In the genomic region with DNA sequence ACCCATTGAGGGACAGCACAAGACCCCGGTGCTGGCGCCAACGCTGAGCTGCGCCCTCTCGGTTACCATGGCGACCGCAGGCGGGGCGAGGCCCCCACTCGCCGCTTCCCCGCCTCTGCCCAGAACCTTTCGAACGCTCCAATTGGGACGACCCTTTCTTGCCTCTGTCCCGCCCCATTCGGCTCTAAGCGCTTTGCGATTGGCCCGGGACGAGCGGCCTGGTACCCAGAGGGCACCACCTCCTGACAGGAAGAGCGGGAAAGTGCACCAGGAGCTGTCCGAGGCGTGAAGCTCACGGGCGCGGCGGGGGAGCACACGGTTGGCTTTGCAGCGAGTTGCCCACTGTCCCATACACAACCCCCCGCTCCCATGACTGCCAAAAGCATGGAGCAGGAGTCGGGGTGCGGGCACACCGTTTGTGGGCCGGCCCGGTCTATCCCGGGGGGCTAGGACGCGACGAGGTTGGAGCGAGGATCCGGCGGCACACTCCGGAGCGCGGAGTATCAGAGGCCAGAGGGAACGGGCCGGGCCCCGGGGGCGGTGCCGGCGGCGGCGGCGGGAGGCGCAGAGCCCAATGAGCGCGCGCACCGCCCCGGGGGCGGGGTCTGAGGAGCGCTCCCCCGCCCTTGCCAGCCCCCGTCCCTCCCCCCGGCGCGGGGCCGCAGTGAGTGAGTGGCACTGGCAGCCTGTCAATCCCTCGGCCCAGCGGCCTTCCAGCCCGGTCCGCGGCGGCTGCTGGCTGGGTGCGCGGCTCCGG, we compare ENCODE assay signal across 1 cellular context.
TF ChIP-seq lines count a peak whose summit lies in the region.

No MANE protein-coding gene starts in this region.

TF ChIP-seq in HepG2, 621 proteins besides CTCF, POLR2A, EP300 and RAD21 (continued from another document and continues in another):
- TF ChIP-seq, protein P1, sequence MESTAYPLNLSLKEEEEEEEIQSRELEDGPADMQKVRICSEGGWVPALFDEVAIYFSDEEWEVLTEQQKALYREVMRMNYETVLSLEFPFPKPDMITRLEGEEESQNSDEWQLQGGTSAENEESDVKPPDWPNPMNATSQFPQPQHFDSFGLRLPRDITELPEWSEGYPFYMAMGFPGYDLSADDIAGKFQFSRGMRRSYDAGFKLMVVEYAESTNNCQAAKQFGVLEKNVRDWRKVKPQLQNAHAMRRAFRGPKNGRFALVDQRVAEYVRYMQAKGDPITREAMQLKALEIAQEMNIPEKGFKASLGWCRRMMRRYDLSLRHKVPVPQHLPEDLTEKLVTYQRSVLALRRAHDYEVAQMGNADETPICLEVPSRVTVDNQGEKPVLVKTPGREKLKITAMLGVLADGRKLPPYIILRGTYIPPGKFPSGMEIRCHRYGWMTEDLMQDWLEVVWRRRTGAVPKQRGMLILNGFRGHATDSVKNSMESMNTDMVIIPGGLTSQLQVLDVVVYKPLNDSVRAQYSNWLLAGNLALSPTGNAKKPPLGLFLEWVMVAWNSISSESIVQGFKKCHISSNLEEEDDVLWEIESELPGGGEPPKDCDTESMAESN (CRISPR knock-in tag; conservative IDR thresholded peaks at IDR 0.05) = peak; percentile 97
- peak; percentile 96 for TF ChIP-seq IRX3 (CRISPR knock-in tag; IDR thresholded peaks at IDR 0.05; ENCODE audit: borderline replicate concordance, low read depth)
- TF ChIP-seq ZNF7 (CRISPR knock-in tag; IDR thresholded peaks at IDR 0.05) = no peak
- no peak for TF ChIP-seq PTBP1 (IDR thresholded peaks at IDR 0.05; ENCODE audit: low read depth, low read length, poor library complexity, severe bottlenecking)
- peak; percentile 99 for TF ChIP-seq KLF13 (CRISPR knock-in tag; IDR thresholded peaks at IDR 0.05)
- TF ChIP-seq, protein P2, sequence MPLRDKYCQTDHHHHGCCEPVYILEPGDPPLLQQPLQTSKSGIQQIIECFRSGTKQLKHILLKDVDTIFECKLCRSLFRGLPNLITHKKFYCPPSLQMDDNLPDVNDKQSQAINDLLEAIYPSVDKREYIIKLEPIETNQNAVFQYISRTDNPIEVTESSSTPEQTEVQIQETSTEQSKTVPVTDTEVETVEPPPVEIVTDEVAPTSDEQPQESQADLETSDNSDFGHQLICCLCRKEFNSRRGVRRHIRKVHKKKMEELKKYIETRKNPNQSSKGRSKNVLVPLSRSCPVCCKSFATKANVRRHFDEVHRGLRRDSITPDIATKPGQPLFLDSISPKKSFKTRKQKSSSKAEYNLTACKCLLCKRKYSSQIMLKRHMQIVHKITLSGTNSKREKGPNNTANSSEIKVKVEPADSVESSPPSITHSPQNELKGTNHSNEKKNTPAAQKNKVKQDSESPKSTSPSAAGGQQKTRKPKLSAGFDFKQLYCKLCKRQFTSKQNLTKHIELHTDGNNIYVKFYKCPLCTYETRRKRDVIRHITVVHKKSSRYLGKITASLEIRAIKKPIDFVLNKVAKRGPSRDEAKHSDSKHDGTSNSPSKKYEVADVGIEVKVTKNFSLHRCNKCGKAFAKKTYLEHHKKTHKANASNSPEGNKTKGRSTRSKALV (CRISPR knock-in tag; IDR thresholded peaks at IDR 0.05) = peak; percentile 77; the same call in 1 of the 2 replicates
- TF ChIP-seq ZNF546 (CRISPR knock-in tag; conservative IDR thresholded peaks at IDR 0.05) = peak; percentile 98
- TF ChIP-seq, protein P3, sequence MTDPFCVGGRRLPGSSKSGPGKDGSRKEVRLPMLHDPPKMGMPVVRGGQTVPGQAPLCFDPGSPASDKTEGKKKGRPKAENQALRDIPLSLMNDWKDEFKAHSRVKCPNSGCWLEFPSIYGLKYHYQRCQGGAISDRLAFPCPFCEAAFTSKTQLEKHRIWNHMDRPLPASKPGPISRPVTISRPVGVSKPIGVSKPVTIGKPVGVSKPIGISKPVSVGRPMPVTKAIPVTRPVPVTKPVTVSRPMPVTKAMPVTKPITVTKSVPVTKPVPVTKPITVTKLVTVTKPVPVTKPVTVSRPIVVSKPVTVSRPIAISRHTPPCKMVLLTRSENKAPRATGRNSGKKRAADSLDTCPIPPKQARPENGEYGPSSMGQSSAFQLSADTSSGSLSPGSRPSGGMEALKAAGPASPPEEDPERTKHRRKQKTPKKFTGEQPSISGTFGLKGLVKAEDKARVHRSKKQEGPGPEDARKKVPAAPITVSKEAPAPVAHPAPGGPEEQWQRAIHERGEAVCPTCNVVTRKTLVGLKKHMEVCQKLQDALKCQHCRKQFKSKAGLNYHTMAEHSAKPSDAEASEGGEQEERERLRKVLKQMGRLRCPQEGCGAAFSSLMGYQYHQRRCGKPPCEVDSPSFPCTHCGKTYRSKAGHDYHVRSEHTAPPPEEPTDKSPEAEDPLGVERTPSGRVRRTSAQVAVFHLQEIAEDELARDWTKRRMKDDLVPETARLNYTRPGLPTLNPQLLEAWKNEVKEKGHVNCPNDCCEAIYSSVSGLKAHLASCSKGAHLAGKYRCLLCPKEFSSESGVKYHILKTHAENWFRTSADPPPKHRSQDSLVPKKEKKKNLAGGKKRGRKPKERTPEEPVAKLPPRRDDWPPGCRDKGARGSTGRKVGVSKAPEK (CRISPR knock-in tag; IDR thresholded peaks at IDR 0.05; ENCODE audit: borderline replicate concordance) = no peak
- TF ChIP-seq GFI1 (CRISPR knock-in tag; IDR thresholded peaks at IDR 0.05; ENCODE audit: borderline replicate concordance) = peak; percentile 83
- peak; percentile 81 for TF ChIP-seq ZBTB7B (CRISPR knock-in tag; IDR thresholded peaks at IDR 0.05)
- TF ChIP-seq HDAC1 (CRISPR knock-in tag; IDR thresholded peaks at IDR 0.05) = no peak; the same call in 1 of the 2 replicates
- TF ChIP-seq KDM3A (CRISPR knock-in tag; IDR thresholded peaks at IDR 0.05; ENCODE audit: low read depth) = peak; percentile 77; the same call in 1 of the 2 replicates
- no peak for TF ChIP-seq SKI (IDR thresholded peaks at IDR 0.05; ENCODE audit: partially characterized antibody)
- TF ChIP-seq ZSCAN29 (CRISPR knock-in tag; conservative IDR thresholded peaks at IDR 0.05) = no peak; the same call in 1 of the 2 replicates
- peak; percentile 85; the same call in 1 of the 2 replicates for TF ChIP-seq ZSCAN22 (CRISPR knock-in tag; IDR thresholded peaks at IDR 0.05)
- TF ChIP-seq MLLT10 (CRISPR knock-in tag; IDR thresholded peaks at IDR 0.05) = no peak
- TF ChIP-seq SP2 (CRISPR knock-in tag; IDR thresholded peaks at IDR 0.05) = peak; percentile 92
- peak; percentile 91 for TF ChIP-seq IKZF4 (CRISPR knock-in tag; IDR thresholded peaks at IDR 0.05; ENCODE audit: borderline replicate concordance, low read depth, not compliant biosample characterization)
- peak; percentile 98 for TF ChIP-seq CHCHD3 (CRISPR knock-in tag; IDR thresholded peaks at IDR 0.05)
- TF ChIP-seq MIER2 (CRISPR knock-in tag; IDR thresholded peaks at IDR 0.05) = peak; percentile 78
- TF ChIP-seq POLR2G (IDR thresholded peaks at IDR 0.05; ENCODE audit: low read depth, low read length) = no peak
- no peak for TF ChIP-seq HOXA7 (CRISPR knock-in tag; IDR thresholded peaks at IDR 0.05)
- TF ChIP-seq ZNF570 (CRISPR knock-in tag; IDR thresholded peaks at IDR 0.05; ENCODE audit: borderline replicate concordance) = peak; percentile 92; the same call in 1 of the 2 replicates
- TF ChIP-seq, protein P4, sequence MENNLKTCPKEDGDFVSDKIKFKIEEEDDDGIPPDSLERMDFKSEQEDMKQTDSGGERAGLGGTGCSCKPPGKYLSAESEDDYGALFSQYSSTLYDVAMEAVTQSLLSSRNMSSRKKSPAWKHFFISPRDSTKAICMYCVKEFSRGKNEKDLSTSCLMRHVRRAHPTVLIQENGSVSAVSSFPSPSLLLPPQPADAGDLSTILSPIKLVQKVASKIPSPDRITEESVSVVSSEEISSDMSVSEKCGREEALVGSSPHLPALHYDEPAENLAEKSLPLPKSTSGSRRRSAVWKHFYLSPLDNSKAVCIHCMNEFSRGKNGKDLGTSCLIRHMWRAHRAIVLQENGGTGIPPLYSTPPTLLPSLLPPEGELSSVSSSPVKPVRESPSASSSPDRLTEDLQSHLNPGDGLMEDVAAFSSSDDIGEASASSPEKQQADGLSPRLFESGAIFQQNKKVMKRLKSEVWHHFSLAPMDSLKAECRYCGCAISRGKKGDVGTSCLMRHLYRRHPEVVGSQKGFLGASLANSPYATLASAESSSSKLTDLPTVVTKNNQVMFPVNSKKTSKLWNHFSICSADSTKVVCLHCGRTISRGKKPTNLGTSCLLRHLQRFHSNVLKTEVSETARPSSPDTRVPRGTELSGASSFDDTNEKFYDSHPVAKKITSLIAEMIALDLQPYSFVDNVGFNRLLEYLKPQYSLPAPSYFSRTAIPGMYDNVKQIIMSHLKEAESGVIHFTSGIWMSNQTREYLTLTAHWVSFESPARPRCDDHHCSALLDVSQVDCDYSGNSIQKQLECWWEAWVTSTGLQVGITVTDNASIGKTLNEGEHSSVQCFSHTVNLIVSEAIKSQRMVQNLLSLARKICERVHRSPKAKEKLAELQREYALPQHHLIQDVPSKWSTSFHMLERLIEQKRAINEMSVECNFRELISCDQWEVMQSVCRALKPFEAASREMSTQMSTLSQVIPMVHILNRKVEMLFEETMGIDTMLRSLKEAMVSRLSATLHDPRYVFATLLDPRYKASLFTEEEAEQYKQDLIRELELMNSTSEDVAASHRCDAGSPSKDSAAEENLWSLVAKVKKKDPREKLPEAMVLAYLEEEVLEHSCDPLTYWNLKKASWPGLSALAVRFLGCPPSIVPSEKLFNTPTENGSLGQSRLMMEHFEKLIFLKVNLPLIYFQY (CRISPR knock-in tag; IDR thresholded peaks at IDR 0.05; ENCODE audit: borderline replicate concordance) = peak; percentile 94
- TF ChIP-seq, protein P5, sequence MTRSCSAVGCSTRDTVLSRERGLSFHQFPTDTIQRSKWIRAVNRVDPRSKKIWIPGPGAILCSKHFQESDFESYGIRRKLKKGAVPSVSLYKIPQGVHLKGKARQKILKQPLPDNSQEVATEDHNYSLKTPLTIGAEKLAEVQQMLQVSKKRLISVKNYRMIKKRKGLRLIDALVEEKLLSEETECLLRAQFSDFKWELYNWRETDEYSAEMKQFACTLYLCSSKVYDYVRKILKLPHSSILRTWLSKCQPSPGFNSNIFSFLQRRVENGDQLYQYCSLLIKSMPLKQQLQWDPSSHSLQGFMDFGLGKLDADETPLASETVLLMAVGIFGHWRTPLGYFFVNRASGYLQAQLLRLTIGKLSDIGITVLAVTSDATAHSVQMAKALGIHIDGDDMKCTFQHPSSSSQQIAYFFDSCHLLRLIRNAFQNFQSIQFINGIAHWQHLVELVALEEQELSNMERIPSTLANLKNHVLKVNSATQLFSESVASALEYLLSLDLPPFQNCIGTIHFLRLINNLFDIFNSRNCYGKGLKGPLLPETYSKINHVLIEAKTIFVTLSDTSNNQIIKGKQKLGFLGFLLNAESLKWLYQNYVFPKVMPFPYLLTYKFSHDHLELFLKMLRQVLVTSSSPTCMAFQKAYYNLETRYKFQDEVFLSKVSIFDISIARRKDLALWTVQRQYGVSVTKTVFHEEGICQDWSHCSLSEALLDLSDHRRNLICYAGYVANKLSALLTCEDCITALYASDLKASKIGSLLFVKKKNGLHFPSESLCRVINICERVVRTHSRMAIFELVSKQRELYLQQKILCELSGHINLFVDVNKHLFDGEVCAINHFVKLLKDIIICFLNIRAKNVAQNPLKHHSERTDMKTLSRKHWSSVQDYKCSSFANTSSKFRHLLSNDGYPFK (CRISPR knock-in tag; IDR thresholded peaks at IDR 0.05; ENCODE audit: borderline replicate concordance) = peak; percentile 91
- peak; percentile 28; the same call in 1 of the 2 replicates for TF ChIP-seq SOX5 (CRISPR knock-in tag; IDR thresholded peaks at IDR 0.05; ENCODE audit: borderline replicate concordance)
- 0 out of 2 replicates have a peak, but pooled peaks have one; percentile 87 for TF ChIP-seq ZNF451 (CRISPR knock-in tag; IDR thresholded peaks at IDR 0.05)
- TF ChIP-seq ZNF766 (CRISPR knock-in tag; IDR thresholded peaks at IDR 0.05; ENCODE audit: borderline replicate concordance) = peak; percentile 98
- TF ChIP-seq ZNF891 (CRISPR knock-in tag; IDR thresholded peaks at IDR 0.05) = peak; percentile 96
- peak; percentile 81 for TF ChIP-seq ERF (CRISPR knock-in tag; IDR thresholded peaks at IDR 0.05)
- TF ChIP-seq CENPT (CRISPR knock-in tag; IDR thresholded peaks at IDR 0.05; ENCODE audit: low read depth) = peak; percentile 92
- TF ChIP-seq, protein P6, sequence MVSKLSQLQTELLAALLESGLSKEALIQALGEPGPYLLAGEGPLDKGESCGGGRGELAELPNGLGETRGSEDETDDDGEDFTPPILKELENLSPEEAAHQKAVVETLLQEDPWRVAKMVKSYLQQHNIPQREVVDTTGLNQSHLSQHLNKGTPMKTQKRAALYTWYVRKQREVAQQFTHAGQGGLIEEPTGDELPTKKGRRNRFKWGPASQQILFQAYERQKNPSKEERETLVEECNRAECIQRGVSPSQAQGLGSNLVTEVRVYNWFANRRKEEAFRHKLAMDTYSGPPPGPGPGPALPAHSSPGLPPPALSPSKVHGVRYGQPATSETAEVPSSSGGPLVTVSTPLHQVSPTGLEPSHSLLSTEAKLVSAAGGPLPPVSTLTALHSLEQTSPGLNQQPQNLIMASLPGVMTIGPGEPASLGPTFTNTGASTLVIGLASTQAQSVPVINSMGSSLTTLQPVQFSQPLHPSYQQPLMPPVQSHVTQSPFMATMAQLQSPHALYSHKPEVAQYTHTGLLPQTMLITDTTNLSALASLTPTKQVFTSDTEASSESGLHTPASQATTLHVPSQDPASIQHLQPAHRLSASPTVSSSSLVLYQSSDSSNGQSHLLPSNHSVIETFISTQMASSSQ (IDR thresholded peaks at IDR 0.05; ENCODE audit: low read depth) = no peak
- TF ChIP-seq, protein P6 (CRISPR knock-in tag; IDR thresholded peaks at IDR 0.05; ENCODE audit: borderline replicate concordance) = peak; percentile 61
- TF ChIP-seq NPAS2 (CRISPR knock-in tag; IDR thresholded peaks at IDR 0.05; ENCODE audit: borderline replicate concordance) = no peak
- TF ChIP-seq CHD2 (IDR thresholded peaks at IDR 0.05; ENCODE audit: low read depth, low read length) = no peak
- peak; percentile 80 for TF ChIP-seq SPEN (CRISPR knock-in tag; IDR thresholded peaks at IDR 0.05; ENCODE audit: low read depth)
- 0 out of 2 replicates have a peak, but pooled peaks have one; percentile 22 for TF ChIP-seq TBP (CRISPR knock-in tag; IDR thresholded peaks at IDR 0.05)
- TF ChIP-seq NR1H2 (CRISPR knock-in tag; IDR thresholded peaks at IDR 0.05; ENCODE audit: borderline replicate concordance, low read depth) = peak; percentile 89; the same call in 1 of the 2 replicates
- TF ChIP-seq, protein P7, sequence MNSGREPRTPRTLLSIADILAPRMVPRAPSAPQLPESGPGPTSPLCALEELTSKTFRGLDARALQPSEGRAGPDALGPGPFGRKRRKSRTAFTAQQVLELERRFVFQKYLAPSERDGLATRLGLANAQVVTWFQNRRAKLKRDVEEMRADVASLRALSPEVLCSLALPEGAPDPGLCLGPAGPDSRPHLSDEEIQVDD (CRISPR knock-in tag; IDR thresholded peaks at IDR 0.05; ENCODE audit: borderline replicate concordance) = peak; percentile 81; the same call in 1 of the 2 replicates
